Comparison of ENCODE assay signal across 8 cellular contexts in the genomic region with DNA sequence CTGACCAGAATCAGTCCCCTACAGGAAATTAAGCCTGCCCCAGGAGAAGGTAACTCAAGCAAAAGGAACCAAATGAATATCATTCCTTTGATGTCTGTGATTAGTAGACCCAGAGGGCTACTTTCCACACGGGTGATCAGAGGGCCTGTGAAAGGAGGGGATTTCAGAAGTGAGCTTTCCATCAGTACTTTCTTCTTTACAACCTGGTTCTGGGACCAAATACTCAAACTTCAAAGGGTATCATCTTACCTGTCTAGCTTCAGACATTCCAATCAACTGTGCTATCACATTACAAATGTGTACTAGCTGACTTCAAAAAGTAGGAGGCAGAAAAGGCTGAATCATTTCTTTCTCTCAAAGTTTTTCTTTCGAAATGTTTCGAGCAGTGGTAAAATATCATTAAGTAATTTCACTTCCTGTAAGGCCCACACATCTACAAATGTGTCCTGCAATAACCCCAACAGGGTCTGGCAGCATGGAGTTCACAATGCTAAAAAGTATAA. TPM values are rescaled to one million over a fixed set of nuclear protein-coding genes. Genes with fewer than 3 reads are reported as not detected.
A peak's percentile ranks its signal among the peaks of the same experiment; 100 is the strongest.
DNase-seq lines count a peak whose midpoint lies in the region; ATAC-seq, FAIRE-seq and TF ChIP-seq lines count a peak whose summit lies in the region.

No MANE protein-coding gene starts in this region.

- H4K20me1 ChIP-seq in GM12878 (ENCODE audit: control insufficient read depth, insufficient read depth), result no peaks in the 10 kb centered on the region

- peak overlapping the region; percentile 19; the same call in 1 of the 2 replicates for H3K9ac ChIP-seq in GM12878 (ENCODE audit: control insufficient read depth, insufficient read depth, low read length)

- no peak for FAIRE-seq in GM12878 (lab: Jason Lieb, UNC)

- no TSS peak for BruUV-seq in GM12878 (replicated peaks; lab: Mats Ljungman, UMichigan)

- H3K9me3 ChIP-seq in GM12878 (replicated peaks; ENCODE audit: control insufficient read depth, insufficient read depth, low read length), result no peaks in the 10 kb centered on the region
- no peaks in the 10 kb centered on the region for H3K9me3 ChIP-seq in Peyer's patch

- RAD21 ChIA-PET in GM12878 (lab: Charles Lee; ENCODE audit: unreplicated experiment), result interaction anchor here (0.7 to 8.3 kb wide), 17 partner anchors 10 to 1010 kb away, joined by 3 to 257 read pairs (median 4); no protein-coding TSS in a partner anchor

- DNase-seq in GM03348 (ENCODE audit: low spot score), result peak; percentile 29
- peak; percentile 60 for DNase-seq in GM12878 (ENCODE audit: low read depth, low spot score)
- DNase-seq in omental fat pad (ENCODE audit: low spot score), result no peak
- DNase-seq in Peyer's patch, result no peak
- DNase-seq in dedifferentiated amniotic fluid mesenchymal stem cell (ENCODE audit: extremely low spot score), result no peak
- DNase-seq in midbrain (lab: John Stamatoyannopoulos, UW), result no peak

- CTCF ChIA-PET in GM12878 (lab: Yijun Ruan, JAX), result interaction anchor here (1.0 to 13.2 kb wide), 14 partner anchors 10 to 224 kb away, joined by 3 to 337 read pairs (median 6); no protein-coding TSS in a partner anchor

- in situ Hi-C loops in GM12878 (cut with MboI), result no loop called here

- H3K27ac ChIP-seq in GM12878 (ENCODE audit: control insufficient read depth, insufficient read depth), result peak overlapping the region; percentile 71
- peak overlapping the region in 1 of 4 donors; percentile 42 for H3K27ac ChIP-seq in Peyer's patch

- H3K4me3 ChIP-seq in GM12878 (0 out of 2 replicates have a peak overlapping the region, but pooled peaks have one; percentile 29), Peyer's patch (no peak overlapping the region)

- H3K4me2 ChIP-seq in GM12878 (ENCODE audit: control insufficient read depth, insufficient read depth), result peak overlapping the region; percentile 66

- TF ChIP-seq POLR2A in GM12878 (IDR thresholded peaks at IDR 0.05; ENCODE audit: low read depth, low read length) (no peak), Peyer's patch (IDR thresholded peaks at IDR 0.05) (no peak)

- TF ChIP-seq EP300 in Ishikawa (IDR thresholded peaks at IDR 0.05; ENCODE audit: borderline replicate concordance) (no peak), GM12878 (IDR thresholded peaks at IDR 0.05; ENCODE audit: borderline replicate concordance in 1 of 2, control insufficient read depth in 1 of 2, low read depth in 2 of 2, low read length in 2 of 2) (peak in 1 of 2 experiments; percentile 59; a peak in 2 of 4 replicates)

- H3K4me1 ChIP-seq in GM12878 (ENCODE audit: control insufficient read depth, insufficient read depth, low read length), result peaks cover 9% of the 10 kb centered on the region
- H3K4me1 ChIP-seq in Peyer's patch, result no peaks in the 10 kb centered on the region

- TF ChIP-seq CTCF in GM12878 (IDR thresholded peaks at IDR 0.05 in 2 of 3, conservative IDR thresholded peaks at IDR 0.05 in 1 of 3; ENCODE audit: control insufficient read depth in 2 of 3, extremely low read depth in 1 of 3, insufficient read depth in 1 of 3, low read depth in 3 of 3, low read length in 3 of 3) (no peak; a peak in 1 of 6 replicates), omental fat pad (IDR thresholded peaks at IDR 0.05) (no peak), Peyer's patch (IDR thresholded peaks at IDR 0.05) (no peak)

- H2AFZ ChIP-seq in GM12878 (ENCODE audit: control insufficient read depth, low read depth, low read length), result no peak overlapping the region

- H3K79me2 ChIP-seq in GM12878 (ENCODE audit: control insufficient read depth, insufficient read depth, low read length), result peaks cover 23% of the 10 kb centered on the region

- H3K36me3 ChIP-seq in GM12878 (ENCODE audit: control insufficient read depth in 2 of 2, insufficient read depth in 2 of 2, low read length in 1 of 2), result no peaks in the 10 kb centered on the region
- H3K36me3 ChIP-seq in Peyer's patch, result no peaks in the 10 kb centered on the region

- peak; percentile 68 for ATAC-seq in GM21515 (IDR thresholded peaks at IDR 0.05; ENCODE audit: unreplicated experiment)
- ATAC-seq in GM12878, result peak; percentile 82
- ATAC-seq in omental fat pad (ENCODE audit: low FRiP score), result peak; percentile 49

- no peak for TF ChIP-seq RAD21 in Ishikawa (IDR thresholded peaks at IDR 0.05; ENCODE audit: low read depth)
- TF ChIP-seq RAD21 in GM12878 (IDR thresholded peaks at IDR 0.05; ENCODE audit: insufficient read depth, low read depth, low read length), result no peak

- intact Hi-C loops in GM12878 (cut with micrococcal nuclease; ENCODE audit: unreplicated experiment), result loop anchor here (5.0 to 10.0 kb wide), 2 partner anchors 174 to 222 kb away; a partner anchor contains a TSS

- H3K27me3 ChIP-seq in GM12878 (replicated peaks in 1 of 2; ENCODE audit: control insufficient read depth in 2 of 2, insufficient read depth in 2 of 2, low read length in 1 of 2) (no peaks in the 10 kb centered on the region), Peyer's patch (no peaks in the 10 kb centered on the region)

- 0% methylated on average over 3 of the region's 3 CpGs for WGBS in GM12878 (ENCODE audit: insufficient coverage, insufficient replicate concordance, low lambda C conversion rate, missing lambda C conversion rate)

- POLR2A ChIA-PET in GM12878 (lab: Charles Lee), result interaction anchor here (0.9 to 1.8 kb wide), 6 partner anchors 9 to 173 kb away, joined by 3 to 9 read pairs (median 3); no protein-coding TSS in a partner anchor

- SMC1A ChIA-PET in GM12878 (lab: Charles Lee; ENCODE audit: uncharacterized antibody, unreplicated experiment), result interaction anchor here (0.8 to 15.3 kb wide), 18 partner anchors 9 to 223 kb away, joined by 3 to 403 read pairs (median 4); a partner anchor contains a TSS

TF ChIP-seq in Ishikawa, 13 proteins besides CTCF, POLR2A, EP300 and RAD21:
- peak; percentile 35; the same call in 1 of the 2 replicates for TF ChIP-seq TEAD4 (IDR thresholded peaks at IDR 0.05)
- TF ChIP-seq NFIC (IDR thresholded peaks at IDR 0.05), result no peak

TF ChIP-seq in GM12878, 131 proteins besides CTCF, POLR2A, EP300 and RAD21 (continues in another document):
- TF ChIP-seq, protein P1, sequence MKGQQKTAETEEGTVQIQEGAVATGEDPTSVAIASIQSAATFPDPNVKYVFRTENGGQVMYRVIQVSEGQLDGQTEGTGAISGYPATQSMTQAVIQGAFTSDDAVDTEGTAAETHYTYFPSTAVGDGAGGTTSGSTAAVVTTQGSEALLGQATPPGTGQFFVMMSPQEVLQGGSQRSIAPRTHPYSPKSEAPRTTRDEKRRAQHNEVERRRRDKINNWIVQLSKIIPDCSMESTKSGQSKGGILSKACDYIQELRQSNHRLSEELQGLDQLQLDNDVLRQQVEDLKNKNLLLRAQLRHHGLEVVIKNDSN (IDR thresholded peaks at IDR 0.05; ENCODE audit: borderline replicate concordance, extremely low read length, insufficient read depth, low read depth, low read length), result no peak
- TF ChIP-seq, protein P2, sequence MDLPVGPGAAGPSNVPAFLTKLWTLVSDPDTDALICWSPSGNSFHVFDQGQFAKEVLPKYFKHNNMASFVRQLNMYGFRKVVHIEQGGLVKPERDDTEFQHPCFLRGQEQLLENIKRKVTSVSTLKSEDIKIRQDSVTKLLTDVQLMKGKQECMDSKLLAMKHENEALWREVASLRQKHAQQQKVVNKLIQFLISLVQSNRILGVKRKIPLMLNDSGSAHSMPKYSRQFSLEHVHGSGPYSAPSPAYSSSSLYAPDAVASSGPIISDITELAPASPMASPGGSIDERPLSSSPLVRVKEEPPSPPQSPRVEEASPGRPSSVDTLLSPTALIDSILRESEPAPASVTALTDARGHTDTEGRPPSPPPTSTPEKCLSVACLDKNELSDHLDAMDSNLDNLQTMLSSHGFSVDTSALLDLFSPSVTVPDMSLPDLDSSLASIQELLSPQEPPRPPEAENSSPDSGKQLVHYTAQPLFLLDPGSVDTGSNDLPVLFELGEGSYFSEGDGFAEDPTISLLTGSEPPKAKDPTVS (IDR thresholded peaks at IDR 0.05; ENCODE audit: low read depth, low read length), result no peak
- TF ChIP-seq KLF5 (IDR thresholded peaks at IDR 0.05; ENCODE audit: partially characterized antibody), result no peak
- peak; percentile 100 for TF ChIP-seq TCF7 (IDR thresholded peaks at IDR 0.05; ENCODE audit: borderline replicate concordance)
- TF ChIP-seq SMARCA5 (IDR thresholded peaks at IDR 0.05), result no peak
- TF ChIP-seq RAD51 (IDR thresholded peaks at IDR 0.05), result no peak
- TF ChIP-seq, protein P3, sequence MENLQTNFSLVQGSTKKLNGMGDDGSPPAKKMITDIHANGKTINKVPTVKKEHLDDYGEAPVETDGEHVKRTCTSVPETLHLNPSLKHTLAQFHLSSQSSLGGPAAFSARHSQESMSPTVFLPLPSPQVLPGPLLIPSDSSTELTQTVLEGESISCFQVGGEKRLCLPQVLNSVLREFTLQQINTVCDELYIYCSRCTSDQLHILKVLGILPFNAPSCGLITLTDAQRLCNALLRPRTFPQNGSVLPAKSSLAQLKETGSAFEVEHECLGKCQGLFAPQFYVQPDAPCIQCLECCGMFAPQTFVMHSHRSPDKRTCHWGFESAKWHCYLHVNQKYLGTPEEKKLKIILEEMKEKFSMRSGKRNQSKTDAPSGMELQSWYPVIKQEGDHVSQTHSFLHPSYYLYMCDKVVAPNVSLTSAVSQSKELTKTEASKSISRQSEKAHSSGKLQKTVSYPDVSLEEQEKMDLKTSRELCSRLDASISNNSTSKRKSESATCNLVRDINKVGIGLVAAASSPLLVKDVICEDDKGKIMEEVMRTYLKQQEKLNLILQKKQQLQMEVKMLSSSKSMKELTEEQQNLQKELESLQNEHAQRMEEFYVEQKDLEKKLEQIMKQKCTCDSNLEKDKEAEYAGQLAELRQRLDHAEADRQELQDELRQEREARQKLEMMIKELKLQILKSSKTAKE (IDR thresholded peaks at IDR 0.05; ENCODE audit: low read depth, poor library complexity, severe bottlenecking), result peak; percentile 89

RNA-seq across cellular contexts. Expression of a gene that starts 23.9 kb away (rescaled TPM):
- total RNA-seq in GM12878 (2013; cell fraction: nucleolus; rRNA removed), result 94.3 and 107 TPM in 2 replicates
- total RNA-seq in GM12878 (2014; rRNA removed), result 53.5 and 60.1 TPM in 2 replicates
- 66.6 and 71.9 TPM in 2 replicates for total RNA-seq in GM12878 (2014; rRNA removed; fragmentation: Illumina TruSeq; extraction: Trizol)
- 59.1 TPM in 2 replicates for total RNA-seq in GM12878 (2021)
- 9.7 TPM for polyA plus RNA-seq in GM12878 (2011; ENCODE audit: low read depth)
- polyA plus RNA-seq in GM12878 (2011; rRNA removed), result 50.4 and 80.9 TPM in 2 replicates
- 21.7 and 25.6 TPM in 2 replicates for polyA plus RNA-seq in GM12878 (2011; cell fraction: cytosol; rRNA removed)
- 25.4 and 39.7 TPM in 2 replicates for polyA plus RNA-seq in GM12878 (2011; cell fraction: nucleus; rRNA removed)
- polyA plus RNA-seq in GM12878 (2012), result 16.0 and 24.3 TPM in 2 replicates
- 57.5 and 78.8 TPM in 2 replicates for polyA plus RNA-seq in GM12878 (2014; fragmentation: Illumina TruSeq; extraction: Trizol)
- 10 to 100 TPM; 20.7 to 23.6 TPM for polyA plus RNA-seq in GM12878 (2014; fragmentation: Nextera tagmentation; extraction: Ambion mirVana)
- polyA plus RNA-seq in GM12878 (2014; rRNA removed), result 36.2 and 38.8 TPM in 2 replicates
- 10 to 100 TPM; 35.7 to 40.4 TPM for polyA plus RNA-seq in GM12878 (2016; fragmentation: Nextera tagmentation; extraction: Ambion mirVana)
- polyA minus RNA-seq in GM12878 (2011; rRNA and poly(A)+ RNA removed), result 86.8 and 92.8 TPM in 2 replicates
- 33.5 and 50.7 TPM in 2 replicates for polyA minus RNA-seq in GM12878 (2011; cell fraction: cytosol; rRNA and poly(A)+ RNA removed)
- 20.4 and 42.1 TPM in 2 replicates for polyA minus RNA-seq in GM12878 (2011; cell fraction: nucleus; rRNA and poly(A)+ RNA removed)
- total RNA-seq in omental fat pad, result 100 to 1,000 TPM in 3 of 4 donors, 10 to 100 TPM in 1; 94.7 to 244 (median 166) TPM
- 10 to 100 TPM; 12.4 to 32.2 (median 17.6) TPM for total RNA-seq in Peyer's patch

Comparison
In these comparisons a context has a peak if more than half of its experiments do, and no peak if none do; other contexts are left out.
1. DNase-seq: peak in GM03348 (single experiment) and GM12878 (single experiment); none in omental fat pad (single experiment), Peyer's patch (0 of 3), dedifferentiated amniotic fluid mesenchymal stem cell (single experiment) and midbrain (single experiment).
2. Peak in every context shown above with its lines, with median percentiles within 50 percentile points of each other: ATAC-seq.